8 cellular contexts compared by ENCODE assay signal in the genomic region with DNA sequence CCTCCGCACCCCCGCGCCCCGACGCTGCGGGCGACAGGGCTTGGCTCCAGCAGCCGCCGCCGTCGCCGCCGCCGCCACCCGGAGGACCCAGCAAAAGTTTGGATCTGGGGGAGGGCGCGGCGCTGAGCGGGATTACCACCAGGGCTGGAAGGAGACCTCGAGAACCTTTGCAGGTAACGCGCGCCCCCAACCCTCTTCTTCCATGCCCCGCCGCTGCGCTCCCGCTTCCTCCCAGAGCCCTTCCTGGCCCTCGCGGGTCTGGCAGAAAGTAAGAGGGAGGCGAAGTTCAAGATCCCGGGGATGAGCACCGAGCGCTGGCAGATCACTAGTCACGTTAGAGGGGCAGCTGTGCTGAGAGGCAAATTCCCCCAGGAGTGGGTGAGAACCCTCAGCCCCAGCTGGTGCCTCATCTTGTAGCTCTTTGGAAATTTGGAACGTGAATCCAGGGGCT. TPM values are rescaled to one million over a fixed set of nuclear protein-coding genes. Genes with fewer than 3 reads are reported as not detected.
A peak's percentile ranks its signal among the peaks of the same experiment; 100 is the strongest.
DNase-seq lines count a peak whose midpoint lies in the region; ATAC-seq lines count a peak whose summit lies in the region.

No MANE protein-coding gene starts in this region.

- H3K4me3 ChIP-seq in H7 (ENCODE audit: insufficient read depth, low read depth, low read length) = peak overlapping the region; percentile 76
- peak overlapping the region; percentile 95 for H3K4me3 ChIP-seq in SK-N-MC

- peaks cover 69% of the 10 kb centered on the region for H3K27me3 ChIP-seq in H7 (ENCODE audit: control insufficient read depth, insufficient read depth, low read length)

- no peaks in the 10 kb centered on the region for H3K36me3 ChIP-seq in H7 (replicated peaks; ENCODE audit: control insufficient read depth, insufficient read depth, low read length)
- H3K36me3 ChIP-seq in SK-N-MC (ENCODE audit: insufficient read depth, low read length) = peaks cover 17% of the 10 kb centered on the region

- H3K9me3 ChIP-seq in SK-N-MC (ENCODE audit: low read depth, low read length) = no peaks in the 10 kb centered on the region

- ATAC-seq in left cardiac atrium (no peak), sciatic nerve (no peak), HG03571 (IDR thresholded peaks at IDR 0.05; ENCODE audit: unreplicated experiment) (no peak), GM21367 (IDR thresholded peaks at IDR 0.05; ENCODE audit: unreplicated experiment) (no peak)
- ATAC-seq in activated CD4-positive, CD25-positive, alpha-beta regulatory T cell treated with anti-CD3 and anti-CD28 coated beads, Interleukin-2, amount 50 U/mL, for 24 hours = no peak

- intact Hi-C loops in left cardiac atrium (cut with DNase I) (no loop called here), sciatic nerve (cut with DNase I) (no loop called here)

- H3K27ac ChIP-seq in SK-N-MC = peak overlapping the region; percentile 86

- H3K9ac ChIP-seq in SK-N-MC (ENCODE audit: insufficient read length) = peak overlapping the region; percentile 90

- DNase-seq in H7 (peak; percentile 70), SK-N-MC (ENCODE audit: low read depth, low spot score) (no peak), left cardiac atrium (peak; percentile 33), sciatic nerve (ENCODE audit: low spot score) (peak; percentile 62), A172 (ENCODE audit: low spot score) (no peak)

RNA-seq across cellular contexts. Expression of a gene that starts 3.9 kb away (rescaled TPM):
- 8.6 and 10.8 TPM in 2 replicates for total RNA-seq in H7 (2014; rRNA removed; shearing (Covaris generic))
- total RNA-seq in left cardiac atrium = 10 to 100 TPM in 1 of 2 donors, 1 to 10 TPM in 1; 8.9 to 20.5 TPM
- 205 TPM for total RNA-seq in sciatic nerve
- 3.6 and 11.5 TPM in 2 replicates for total RNA-seq in A172 (2014; rRNA removed; shearing (Covaris generic))

Comparison
In these comparisons a context has a peak if more than half of its experiments do, and no peak if none do; other contexts are left out.
1. DNase-seq: peak in H7 (single experiment), left cardiac atrium (single experiment) and sciatic nerve (single experiment); none in SK-N-MC (single experiment) and A172 (single experiment).